Comparison of ENCODE assay signal across 8 cellular contexts in genomic region chr20:39081255-39081654, GRCh38.
DNase-seq lines count a peak whose midpoint lies in the region; ATAC-seq, FAIRE-seq and TF ChIP-seq lines count a peak whose summit lies in the region.

No MANE protein-coding gene starts in this region.

- no peak overlapping the region for H3K9ac ChIP-seq in mammary epithelial cell (ENCODE audit: insufficient read depth, low read length)

- TF ChIP-seq CTCF in WI38 (IDR thresholded peaks at IDR 0.05; ENCODE audit: low read depth, low read length) (peak; percentile 90), mammary epithelial cell (conservative IDR thresholded peaks at IDR 0.05 in 1 of 2, IDR thresholded peaks at IDR 0.05 in 1 of 2; ENCODE audit: extremely low read depth in 1 of 2, insufficient read depth in 1 of 2, low read depth in 1 of 2, low read length in 2 of 2) (peak; percentile 94 to 95)

- in situ Hi-C loops in mammary epithelial cell (cut with MboI; ENCODE audit: low sequenced_read_pairs in 2 of 2) = no loop called here

- no peaks in the 10 kb centered on the region for H3K79me2 ChIP-seq in mammary epithelial cell (ENCODE audit: insufficient read depth, low read length)

- no peak overlapping the region for H3K4me2 ChIP-seq in mammary epithelial cell (ENCODE audit: insufficient read depth, low read depth, low read length)

- dilution Hi-C loops in mammary epithelial cell (cut with HindIII; ENCODE audit: low sequenced_read_pairs) = no loop called here

- no peaks in the 10 kb centered on the region for H3K9me3 ChIP-seq in mammary epithelial cell (replicated peaks; ENCODE audit: insufficient read depth, low read length)

- H3K4me3 ChIP-seq in WI38 (ENCODE audit: low read depth, low read length) (no peak overlapping the region), mammary epithelial cell (replicated peaks in 1 of 3; ENCODE audit: insufficient read depth in 1 of 3, low read depth in 2 of 3, low read length in 3 of 3) (no peak overlapping the region)

- DNase-seq in CD1c-positive myeloid dendritic cell (ENCODE audit: extremely low spot score) (peak; percentile 74), NCI-H2107 (lab: John Stamatoyannopoulos, UW) (peak; percentile 14), mammary epithelial cell (peak; percentile 56)
- peak; percentile 72 to 79 (median 74) for DNase-seq in stimulated activated CD4-positive, alpha-beta T cell treated with anti-CD3 and anti-CD28 coated beads, Interleukin-1b, Interleukin-23, amount 100 ng/mL, for 24 hours (ENCODE audit: low read depth in 4 of 4, low spot score in 1 of 4)

- WGBS in mammary epithelial cell (ENCODE audit: low coverage, missing lambda C conversion rate) = 3% methylated on average over 5 of the region's 5 CpGs

- no peaks in the 10 kb centered on the region for H4K20me1 ChIP-seq in mammary epithelial cell (ENCODE audit: insufficient read depth, low read length)

- FAIRE-seq in islet of Langerhans (lab: Jason Lieb, UNC) = peak; percentile 65

- no peak overlapping the region for H3K27ac ChIP-seq in mammary epithelial cell (ENCODE audit: insufficient read depth, low read depth, low read length)

- ATAC-seq in GM21529 (IDR thresholded peaks at IDR 0.05; ENCODE audit: unreplicated experiment) (peak; percentile 65), GM21786 (IDR thresholded peaks at IDR 0.05; ENCODE audit: unreplicated experiment) (no peak)

- CTCF ChIA-PET in mammary epithelial cell (lab: Charles Lee; ENCODE audit: low non-redundant PET) = interaction anchor here (0.9 kb wide), 2 partner anchors 30 to 32 kb away, joined by 3 to 5 read pairs; no protein-coding TSS in a partner anchor

- peaks cover 2% of the 10 kb centered on the region for H3K27me3 ChIP-seq in mammary epithelial cell (ENCODE audit: insufficient read depth, low read length)

- no peaks in the 10 kb centered on the region for H3K36me3 ChIP-seq in mammary epithelial cell (ENCODE audit: insufficient read depth, low read length)

- no TSS peak for BruUV-seq in mammary epithelial cell (replicated peaks; lab: Mats Ljungman, UMichigan)

- no peak overlapping the region for H2AFZ ChIP-seq in mammary epithelial cell (ENCODE audit: low read depth, low read length)

- intact Hi-C loops in mammary epithelial cell (cut with micrococcal nuclease) = loop anchor here (1.0 kb wide), 2 partner anchors 31 to 155 kb away; partner anchors contain the start of gene FAM83D

- no peaks in the 10 kb centered on the region for H3K4me1 ChIP-seq in mammary epithelial cell (ENCODE audit: insufficient read depth, low read length)

Comparison
In these comparisons a context has a peak if more than half of its experiments do, and no peak if none do; other contexts are left out.
1. DNase-seq: peak in every context shown above with its lines; median percentile 74 in CD1c-positive myeloid dendritic cell; 74 in stimulated activated CD4-positive, alpha-beta T cell treated with anti-CD3 and anti-CD28 coated beads, Interleukin-1b, Interleukin-23, amount 100 ng/mL, for 24 hours; 56 in mammary epithelial cell; 14 in NCI-H2107.